ENCODE assay signal across 16 cellular contexts in the genomic region with DNA sequence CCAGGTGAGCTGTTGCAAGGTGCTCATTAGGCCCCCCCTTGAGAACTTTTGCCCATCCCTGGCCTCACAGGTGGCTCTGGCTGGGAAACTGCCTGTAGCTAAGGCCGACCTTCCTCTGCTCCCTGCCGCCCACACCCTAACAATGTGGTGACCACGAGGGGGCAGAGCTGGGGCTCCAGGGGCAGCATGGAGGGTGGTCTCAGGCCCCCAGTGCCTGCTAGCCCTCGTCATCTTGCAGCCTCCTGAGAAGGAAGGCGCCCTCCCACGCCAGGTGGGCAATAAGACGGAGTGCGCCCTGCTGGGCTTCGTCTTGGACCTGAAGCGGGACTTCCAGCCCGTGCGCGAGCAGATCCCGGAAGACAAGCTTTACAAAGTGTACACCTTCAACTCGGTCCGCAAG. TPM values are rescaled to one million over a fixed set of nuclear protein-coding genes. Genes with fewer than 3 reads are reported as not detected.
"Had no signal": no experiment of that assay in that cellular context is flagged by ENCODE, and none has a peak within 500 bp of the region (broad histone marks: within the 10 kb centered on the region; RNA-seq: fewer than 3 reads in every experiment).

No MANE protein-coding gene starts in this region.

- H3K36me3 Mint-ChIP-seq: activated naive CD4-positive, alpha-beta T cell treated with anti-CD3 and anti-CD28 coated beads, Interleukin-2, amount 10 ng/mL, durations not matched to agents 7 days and 5 days; stimulated activated memory B cell treated with anti-CD40 and anti-IgM and Interleukin-4, amounts not matched to agents 10 μg/mL and 1 μg/mL and 100 μg/mL, for 72 hours had no signal

- DNase-seq: activated CD4-positive, alpha-beta T cell treated with anti-CD3 and anti-CD28 coated beads, Interleukin-2, amount 50 U/mL, for 4 hours; activated CD4-positive, CD25-positive, alpha-beta regulatory T cell treated with anti-CD3 and anti-CD28 coated beads, Interleukin-2, amount 50 U/mL, for 72 hours; activated naive CD4-positive, alpha-beta T cell treated with anti-CD3 and anti-CD28 coated beads, Interleukin-2, amount 10 ng/mL, durations not matched to agents 7 days and 5 days; activated T-cell treated with anti-CD3 and anti-CD28 coated beads, Interleukin-2, amount 50 U/mL, for 1 hour; heart left ventricle; left colon; lower lobe of right lung; nephron progenitor cell; occipital lobe; stimulated activated CD4-positive, alpha-beta T cell treated with anti-CD3 and anti-CD28 coated beads, Interleukin-2, amount 100 ng/mL, for 48 hours; thyroid gland had no signal

- H3K4me1 ChIP-seq: ascending aorta, heart left ventricle, lower lobe of right lung, thyroid gland had no signal

- H3K27me3 ChIP-seq: ascending aorta, thyroid gland had no signal

- H3K27ac Mint-ChIP-seq: activated naive CD4-positive, alpha-beta T cell treated with anti-CD3 and anti-CD28 coated beads, Interleukin-2, amount 10 ng/mL, durations not matched to agents 7 days and 5 days; activated T-helper 2 cell treated with anti-CD3 and anti-CD28 coated beads, Interferon-gamma antibody, Interleukin-2, Interleukin-4, amounts not matched to agents 10 μg/mL and 5 μg/mL and 100 μg/mL, durations not matched to agents 14 hours and 24 hours and 36 hours; nephron progenitor cell; stimulated activated memory B cell treated with anti-CD40 and anti-IgM and Interleukin-4, amounts not matched to agents 10 μg/mL and 1 μg/mL and 100 μg/mL, for 72 hours had no signal

- H3K4me1 Mint-ChIP-seq: activated naive CD4-positive, alpha-beta T cell treated with anti-CD3 and anti-CD28 coated beads, Interleukin-2, amount 10 ng/mL, durations not matched to agents 7 days and 5 days; nephron progenitor cell had no signal

- H3K9me3 ChIP-seq: ascending aorta, heart left ventricle, lower lobe of right lung, thyroid gland had no signal

- ATAC-seq: heart left ventricle; left colon; lower lobe of right lung; stimulated activated memory B cell treated with anti-CD40 and anti-IgM and Interleukin-4, amounts not matched to agents 10 μg/mL and 1 μg/mL and 100 μg/mL, for 72 hours had no signal

- H3K27ac ChIP-seq: ascending aorta, heart left ventricle, lower lobe of right lung, thyroid gland had no signal

- H3K4me3 Mint-ChIP-seq: activated naive CD4-positive, alpha-beta T cell treated with anti-CD3 and anti-CD28 coated beads, Interleukin-2, amount 10 ng/mL, durations not matched to agents 7 days and 5 days; nephron progenitor cell; stimulated activated memory B cell treated with anti-CD40 and anti-IgM and Interleukin-4, amounts not matched to agents 10 μg/mL and 1 μg/mL and 100 μg/mL, for 72 hours had no signal

- H3K4me3 ChIP-seq: ascending aorta, heart left ventricle, lower lobe of right lung, thyroid gland had no signal

- H3K9me3 Mint-ChIP-seq: activated naive CD4-positive, alpha-beta T cell treated with anti-CD3 and anti-CD28 coated beads, Interleukin-2, amount 10 ng/mL, durations not matched to agents 7 days and 5 days; activated T-helper 2 cell treated with anti-CD3 and anti-CD28 coated beads, Interferon-gamma antibody, Interleukin-2, Interleukin-4, amounts not matched to agents 10 μg/mL and 5 μg/mL and 100 μg/mL, durations not matched to agents 14 hours and 24 hours and 36 hours; stimulated activated memory B cell treated with anti-CD40 and anti-IgM and Interleukin-4, amounts not matched to agents 10 μg/mL and 1 μg/mL and 100 μg/mL, for 72 hours had no signal

- H3K36me3 ChIP-seq: ascending aorta, heart left ventricle, lower lobe of right lung, thyroid gland had no signal

RNA-seq across cellular contexts. Expression of a gene that starts 32.4 kb away (rescaled TPM):
- total RNA-seq: activated T-helper 2 cell treated with anti-CD3 and anti-CD28 coated beads, Interferon-gamma antibody, Interleukin-2, Interleukin-4, amounts not matched to agents 10 μg/mL and 5 μg/mL and 100 μg/mL, durations not matched to agents 14 hours and 24 hours and 36 hours; dermis microvascular lymphatic vessel endothelial cell; epithelial cell of proximal tubule; lower lobe of right lung; thyroid gland had no signal
- polyA plus RNA-seq: heart left ventricle had no signal

RNA-seq across cellular contexts. Expression of a gene that starts 55.0 kb away (rescaled TPM):
- total RNA-seq: activated T-helper 2 cell treated with anti-CD3 and anti-CD28 coated beads, Interferon-gamma antibody, Interleukin-2, Interleukin-4, amounts not matched to agents 10 μg/mL and 5 μg/mL and 100 μg/mL, durations not matched to agents 14 hours and 24 hours and 36 hours had no signal
